In genomic region chr12:6567824-6568617, GRCh38 we compare ENCODE assay signal across 1 cellular context.
TF ChIP-seq lines count a peak whose summit lies in the region.

Gene NOP2 (minus strand): TSS chr12:6568291. CDS start chr12:6567918, 373 bp downstream.

TF ChIP-seq in HepG2, 621 proteins besides CTCF, POLR2A, EP300 and RAD21 (continued from another document and continues in another):
- TF ChIP-seq TMF1 (CRISPR knock-in tag; IDR thresholded peaks at IDR 0.05; ENCODE audit: low read depth) (peak; percentile 67; the same call in 1 of the 2 replicates), HNRNPH1 (optimal IDR thresholded peaks at IDR 0.05; ENCODE audit: low read depth, low read length) (no peak), GFI1 (CRISPR knock-in tag; IDR thresholded peaks at IDR 0.05; ENCODE audit: borderline replicate concordance) (peak; percentile 55; the same call in 1 of the 2 replicates), ZBTB42 (CRISPR knock-in tag; IDR thresholded peaks at IDR 0.05) (peak; percentile 94), LCORL (IDR thresholded peaks at IDR 0.05) (no peak), LCORL (CRISPR knock-in tag; IDR thresholded peaks at IDR 0.05) (no peak; the same call in 1 of the 2 replicates), ZZZ3 (CRISPR knock-in tag; IDR thresholded peaks at IDR 0.05; ENCODE audit: borderline replicate concordance) (no peak), ZNF879 (CRISPR knock-in tag; IDR thresholded peaks at IDR 0.05) (no peak), ZNF652 (CRISPR knock-in tag; IDR thresholded peaks at IDR 0.05; ENCODE audit: borderline replicate concordance, low read depth) (no peak), TBL1XR1 (IDR thresholded peaks at IDR 0.05; ENCODE audit: borderline replicate concordance, low read length, partially characterized antibody) (no peak), KDM1A (CRISPR knock-in tag; IDR thresholded peaks at IDR 0.05) (no peak), ZNF331 (CRISPR knock-in tag; IDR thresholded peaks at IDR 0.05) (peak; percentile 83), RFX1 (IDR thresholded peaks at IDR 0.05) (no peak), SCMH1 (CRISPR knock-in tag; IDR thresholded peaks at IDR 0.05; ENCODE audit: borderline replicate concordance) (no peak), ZNF280D (CRISPR knock-in tag; IDR thresholded peaks at IDR 0.05) (peak; percentile 81), DRAP1 (CRISPR knock-in tag; IDR thresholded peaks at IDR 0.05) (peak; percentile 63), HMGXB4 (CRISPR knock-in tag; IDR thresholded peaks at IDR 0.05; ENCODE audit: borderline replicate concordance in 1 of 2, low read depth in 1 of 2) (peak in 1 of 2 experiments; percentile 59; a peak in 1 of 4 replicates), CSRNP1 (CRISPR knock-in tag; IDR thresholded peaks at IDR 0.05) (no peak; the same call in 1 of the 2 replicates), ZNF737 (CRISPR knock-in tag; IDR thresholded peaks at IDR 0.05; ENCODE audit: borderline replicate concordance) (no peak; the same call in 1 of the 2 replicates), KIAA2018 (CRISPR knock-in tag; IDR thresholded peaks at IDR 0.05; ENCODE audit: borderline replicate concordance) (0 out of 2 replicates have a peak, but pooled peaks have one; percentile 39), TEAD2 (CRISPR knock-in tag; IDR thresholded peaks at IDR 0.05) (no peak), FOXK1 (CRISPR knock-in tag; IDR thresholded peaks at IDR 0.05; ENCODE audit: borderline replicate concordance, low read depth) (peak; percentile 70; the same call in 1 of the 2 replicates), ZNF30 (CRISPR knock-in tag; IDR thresholded peaks at IDR 0.05) (no peak), MATR3 (CRISPR knock-in tag; IDR thresholded peaks at IDR 0.05) (no peak), CENPT (CRISPR knock-in tag; IDR thresholded peaks at IDR 0.05; ENCODE audit: low read depth) (no peak), REST (IDR thresholded peaks at IDR 0.05; ENCODE audit: borderline replicate concordance in 1 of 2, low read depth in 1 of 2, low read length in 2 of 2) (peak in 1 of 2 experiments; percentile 29; a peak in 1 of 4 replicates), ZNF790 (CRISPR knock-in tag; IDR thresholded peaks at IDR 0.05; ENCODE audit: borderline replicate concordance) (no peak)
- TF ChIP-seq, protein P1, sequence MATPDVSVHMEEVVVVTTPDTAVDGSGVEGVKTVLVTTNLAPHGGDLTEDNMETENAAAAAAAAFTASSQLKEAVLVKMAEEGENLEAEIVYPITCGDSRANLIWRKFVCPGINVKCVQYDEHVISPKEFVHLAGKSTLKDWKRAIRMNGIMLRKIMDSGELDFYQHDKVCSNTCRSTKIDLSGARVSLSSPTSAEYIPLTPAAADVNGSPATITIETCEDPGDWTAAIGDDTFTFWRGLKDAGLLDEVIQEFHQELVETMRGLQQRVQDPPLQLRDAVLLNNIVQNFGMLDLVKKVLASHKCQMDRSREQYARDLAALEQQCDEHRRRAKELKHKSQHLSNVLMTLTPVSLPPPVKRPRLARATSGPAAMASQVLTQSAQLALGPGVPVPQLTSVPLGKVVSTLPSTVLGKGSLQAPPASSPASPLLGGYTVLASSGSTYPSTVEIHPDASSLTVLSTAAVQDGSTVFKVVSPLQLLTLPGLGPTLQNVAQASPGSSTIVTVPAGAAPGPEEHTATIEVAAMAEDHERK (CRISPR knock-in tag; IDR thresholded peaks at IDR 0.05; ENCODE audit: low read depth), result 0 out of 2 replicates have a peak, but pooled peaks have one; percentile 40
- TF ChIP-seq, protein P2, sequence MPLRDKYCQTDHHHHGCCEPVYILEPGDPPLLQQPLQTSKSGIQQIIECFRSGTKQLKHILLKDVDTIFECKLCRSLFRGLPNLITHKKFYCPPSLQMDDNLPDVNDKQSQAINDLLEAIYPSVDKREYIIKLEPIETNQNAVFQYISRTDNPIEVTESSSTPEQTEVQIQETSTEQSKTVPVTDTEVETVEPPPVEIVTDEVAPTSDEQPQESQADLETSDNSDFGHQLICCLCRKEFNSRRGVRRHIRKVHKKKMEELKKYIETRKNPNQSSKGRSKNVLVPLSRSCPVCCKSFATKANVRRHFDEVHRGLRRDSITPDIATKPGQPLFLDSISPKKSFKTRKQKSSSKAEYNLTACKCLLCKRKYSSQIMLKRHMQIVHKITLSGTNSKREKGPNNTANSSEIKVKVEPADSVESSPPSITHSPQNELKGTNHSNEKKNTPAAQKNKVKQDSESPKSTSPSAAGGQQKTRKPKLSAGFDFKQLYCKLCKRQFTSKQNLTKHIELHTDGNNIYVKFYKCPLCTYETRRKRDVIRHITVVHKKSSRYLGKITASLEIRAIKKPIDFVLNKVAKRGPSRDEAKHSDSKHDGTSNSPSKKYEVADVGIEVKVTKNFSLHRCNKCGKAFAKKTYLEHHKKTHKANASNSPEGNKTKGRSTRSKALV (CRISPR knock-in tag; IDR thresholded peaks at IDR 0.05), result 0 out of 2 replicates have a peak, but pooled peaks have one; percentile 41
- TF ChIP-seq, protein P3, sequence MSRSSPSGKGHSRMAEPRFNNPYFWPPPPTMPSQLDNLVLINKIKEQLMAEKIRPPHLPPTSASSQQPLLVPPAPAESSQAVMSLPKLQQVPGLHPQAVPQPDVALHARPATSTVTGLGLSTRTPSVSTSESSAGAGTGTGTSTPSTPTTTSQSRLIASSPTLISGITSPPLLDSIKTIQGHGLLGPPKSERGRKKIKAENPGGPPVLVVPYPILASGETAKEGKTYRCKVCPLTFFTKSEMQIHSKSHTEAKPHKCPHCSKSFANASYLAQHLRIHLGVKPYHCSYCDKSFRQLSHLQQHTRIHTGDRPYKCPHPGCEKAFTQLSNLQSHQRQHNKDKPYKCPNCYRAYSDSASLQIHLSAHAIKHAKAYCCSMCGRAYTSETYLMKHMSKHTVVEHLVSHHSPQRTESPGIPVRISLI (CRISPR knock-in tag; IDR thresholded peaks at IDR 0.05; ENCODE audit: borderline replicate concordance), result no peak; the same call in 1 of the 2 replicates
